15 cellular contexts compared by ENCODE assay signal in genomic region chr13:35966024-35966423, GRCh38.
"Had no signal": no experiment of that assay in that cellular context is flagged by ENCODE, and none has a peak within 500 bp of the region (broad histone marks: within the 10 kb centered on the region; RNA-seq: fewer than 3 reads in every experiment).

No MANE protein-coding gene starts in this region.

- ATAC-seq: activated CD8-positive, alpha-beta T cell treated with anti-CD3 and anti-CD28 coated beads, Interleukin-2, amount 10 ng/mL, durations not matched to agents 7 days and 5 days; T-helper 17 cell; WTC11 had no signal

- H3K9me3 ChIP-seq: esophagus squamous epithelium had no signal

- H3K4me3 ChIP-seq: esophagus squamous epithelium, smooth muscle cell had no signal

- DNase-seq: activated CD4-positive, alpha-beta T cell treated with anti-CD3 and anti-CD28 coated beads for 48 hours; activated CD8-positive, alpha-beta memory T cell treated with anti-CD3 and anti-CD28 coated beads, Interleukin-2, amount 50 U/mL, for 4 hours; activated CD8-positive, alpha-beta T cell treated with anti-CD3 and anti-CD28 coated beads, Interleukin-2, amount 10 ng/mL, durations not matched to agents 7 days and 5 days; activated effector memory CD4-positive, alpha-beta T cell treated with anti-CD3 and anti-CD28 coated beads, Interleukin-2, amount 50 U/mL, for 16 hours; activated T-cell treated with anti-CD3 and anti-CD28 coated beads, Interleukin-2, amount 50 U/mL, for 48 hours; cortex of kidney; effector CD4-positive, alpha-beta T cell; esophagus squamous epithelium; hypothalamus; mesendoderm; nucleus accumbens; right cardiac atrium; T-helper 17 cell had no signal

- H3K27me3 ChIP-seq: esophagus squamous epithelium had no signal

- H3K36me3 ChIP-seq: esophagus squamous epithelium had no signal
